ENCODE assay signal across 8 cellular contexts in genomic region chr1:167221804-167222610, GRCh38. TPM values are rescaled to one million over a fixed set of nuclear protein-coding genes. Genes with fewer than 3 reads are reported as not detected.
DNase-seq lines count a peak whose midpoint lies in the region; ATAC-seq, FAIRE-seq and TF ChIP-seq lines count a peak whose summit lies in the region.

No MANE protein-coding gene starts in this region.

- ATAC-seq in HG02642 (IDR thresholded peaks at IDR 0.05; ENCODE audit: poor library complexity, unreplicated experiment): peak; percentile 50

- H3K4me3 ChIP-seq in ascending aorta (peak overlapping the region; percentile 75 to 97), hepatocyte (peak overlapping the region; percentile 58)

- 1% methylated on average over 21 of the region's 46 CpGs for WGBS in hepatocyte (ENCODE audit: low lambda C conversion rate, missing lambda C conversion rate)

- peaks cover 8% of the 10 kb centered on the region for H4K20me1 ChIP-seq in hepatocyte (ENCODE audit: insufficient read depth, poor library complexity, severe bottlenecking)

- peak; percentile 80 for TF ChIP-seq POLR2A in GM12891 (IDR thresholded peaks at IDR 0.05; ENCODE audit: low read depth, low read length)

- DNase-seq in GM12891 (ENCODE audit: insufficient read length, low spot score) (peak; percentile 13), NCI-H128 (lab: John Stamatoyannopoulos, UW; ENCODE audit: unreplicated experiment) (peak; percentile 87), ascending aorta (ENCODE audit: low spot score in 2 of 2) (peak; percentile 16 to 73), hepatocyte (ENCODE audit: low spot score) (peak; percentile 80), retina (peak; percentile 82), mesenteric fat pad (ENCODE audit: low spot score) (no peak)
- peak; percentile 76 for DNase-seq in T-helper 2 cell treated with Interferon-gamma antibody and Interleukin-4, amounts not matched to agents 5 μg/mL and 100 μg/mL, for 36 hours (ENCODE audit: low spot score)

- peaks cover 46% of the 10 kb centered on the region for H3K79me2 ChIP-seq in hepatocyte

- H3K4me1 ChIP-seq in ascending aorta: peaks cover 0 to 10% of the 10 kb centered on the region in 2 donors
- peaks cover 17% of the 10 kb centered on the region for H3K4me1 ChIP-seq in hepatocyte (ENCODE audit: insufficient read depth)

- peak overlapping the region; percentile 62 for H2AFZ ChIP-seq in hepatocyte

- H3K27ac ChIP-seq in ascending aorta (peak overlapping the region; percentile 93 to 98), hepatocyte (peak overlapping the region; percentile 95)

- peaks cover 2% of the 10 kb centered on the region for H3K27me3 Mint-ChIP-seq in T-helper 2 cell treated with Interferon-gamma antibody and Interleukin-4, amounts not matched to agents 5 μg/mL and 100 μg/mL, for 36 hours (ENCODE audit: low read depth)

- H3K9me2 ChIP-seq in hepatocyte (replicated peaks; ENCODE audit: insufficient read depth): no peaks in the 10 kb centered on the region

- intact Hi-C loops in ascending aorta (cut with DNase I): loop anchor here (2.0 to 5.0 kb wide), 4 partner anchors 155 to 381 kb away; partner anchors contain the start of genes CREG1 and TADA1

- peak overlapping the region; percentile 100 for H3K4me3 Mint-ChIP-seq in T-helper 2 cell treated with Interferon-gamma antibody and Interleukin-4, amounts not matched to agents 5 μg/mL and 100 μg/mL, for 36 hours

- peak overlapping the region; percentile 100 for H3K27ac Mint-ChIP-seq in T-helper 2 cell treated with Interferon-gamma antibody and Interleukin-4, amounts not matched to agents 5 μg/mL and 100 μg/mL, for 36 hours

- H3K4me1 Mint-ChIP-seq in T-helper 2 cell treated with Interferon-gamma antibody and Interleukin-4, amounts not matched to agents 5 μg/mL and 100 μg/mL, for 36 hours (ENCODE audit: low read depth): peaks cover 32% of the 10 kb centered on the region

- H3K4me2 ChIP-seq in hepatocyte: peak overlapping the region; percentile 82

- H3K9me3 Mint-ChIP-seq in T-helper 2 cell treated with Interferon-gamma antibody and Interleukin-4, amounts not matched to agents 5 μg/mL and 100 μg/mL, for 36 hours: no peaks in the 10 kb centered on the region

- peak; percentile 86 for FAIRE-seq in GM12891 (lab: Jason Lieb, UNC)

- TF ChIP-seq CTCF in ascending aorta (IDR thresholded peaks at IDR 0.05) (no peak), hepatocyte (IDR thresholded peaks at IDR 0.05; ENCODE audit: poor library complexity) (no peak)

- no peaks in the 10 kb centered on the region for H3K9me3 ChIP-seq in ascending aorta
- no peaks in the 10 kb centered on the region for H3K9me3 ChIP-seq in hepatocyte (ENCODE audit: low read depth)

- H3K27me3 ChIP-seq in ascending aorta (no peaks in the 10 kb centered on the region), hepatocyte (no peaks in the 10 kb centered on the region)

- H3K36me3 ChIP-seq in ascending aorta (no peaks in the 10 kb centered on the region), hepatocyte (replicated peaks; ENCODE audit: insufficient read depth, low read depth) (no peaks in the 10 kb centered on the region)

- peaks cover 1% of the 10 kb centered on the region for H3K36me3 Mint-ChIP-seq in T-helper 2 cell treated with Interferon-gamma antibody and Interleukin-4, amounts not matched to agents 5 μg/mL and 100 μg/mL, for 36 hours (ENCODE audit: low read depth)

TF ChIP-seq in GM12891, 5 proteins besides CTCF, POLR2A, EP300 and RAD21:
- 0 out of 2 replicates have a peak, but pooled peaks have one; percentile 17 for TF ChIP-seq TAF1 (IDR thresholded peaks at IDR 0.05; ENCODE audit: low read depth, low read length)
- TF ChIP-seq POU2F2 (IDR thresholded peaks at IDR 0.05; ENCODE audit: low read depth, low read length): peak; percentile 80; the same call in 1 of the 2 replicates
- peak; percentile 75 for TF ChIP-seq POLR2AphosphoS5 (IDR thresholded peaks at IDR 0.05; ENCODE audit: low read depth, low read length)
- no peak for TF ChIP-seq SPI1 (IDR thresholded peaks at IDR 0.05; ENCODE audit: low read depth, low read length)
- no peak for TF ChIP-seq PAX5 (IDR thresholded peaks at IDR 0.05; ENCODE audit: insufficient read depth, low read length, severe bottlenecking)

RNA-seq across cellular contexts. Expression of gene POU2F1, which starts 1.3 kb away (rescaled TPM):
- 3.0 TPM for polyA plus RNA-seq in GM12891 (2012; ENCODE audit: low read depth, missing spikeins)
- total RNA-seq in ascending aorta (3.0 TPM), hepatocyte (11.9 and 14.5 TPM in 2 replicates), mesenteric fat pad (18.8 TPM)
- 11.9 and 12.1 TPM in 2 replicates for polyA plus RNA-seq in hepatocyte
